In the genomic region with DNA sequence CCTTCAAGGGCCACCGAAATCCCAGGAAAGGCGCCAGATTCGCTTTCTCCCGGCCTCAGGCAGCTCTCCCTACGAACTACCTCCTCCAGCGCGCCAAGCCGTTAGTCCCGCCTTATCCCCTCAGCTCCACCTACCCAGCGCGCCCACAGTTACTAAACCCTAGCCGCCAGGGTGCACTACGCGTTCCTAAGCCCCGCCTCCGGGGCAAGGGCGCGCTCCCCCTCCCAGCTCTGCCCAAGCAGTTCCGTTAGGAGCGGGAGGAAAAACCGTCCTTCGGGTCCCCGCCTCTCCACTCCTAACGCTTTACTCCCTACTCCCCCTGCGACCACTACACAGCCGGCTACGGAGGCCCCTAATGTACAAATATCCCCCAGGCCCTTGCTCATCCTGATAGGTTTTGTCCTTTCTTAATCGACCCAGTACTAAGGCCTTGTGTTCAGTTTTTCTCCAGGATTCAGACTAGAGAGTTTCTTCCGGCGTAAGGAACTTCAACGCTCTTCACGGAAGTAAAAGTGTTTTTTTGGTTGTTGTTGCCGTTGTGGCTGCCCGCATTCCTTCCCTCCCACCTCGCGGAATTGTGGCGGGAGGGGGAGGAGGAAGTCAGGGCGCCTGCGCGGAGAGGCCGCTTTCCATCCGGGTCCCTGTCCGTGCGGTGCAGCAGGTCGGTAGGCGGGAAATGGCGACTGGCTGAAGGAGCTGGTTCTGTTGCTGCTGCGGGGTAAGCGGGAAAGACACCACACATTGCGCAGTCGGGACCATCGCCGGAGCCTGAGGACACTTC, we compare ENCODE assay signal across 1 cellular context.
TF ChIP-seq lines count a peak whose summit lies in the region.

A gene (plus strand): TSS at position 655 of the 781 bp plus-strand sequence. CDS start 31,386 bp downstream, outside the sequence.

TF ChIP-seq in HepG2, 621 proteins besides CTCF, POLR2A, EP300 and RAD21 (continued from another document and continues in another):
- TF ChIP-seq, protein P1, sequence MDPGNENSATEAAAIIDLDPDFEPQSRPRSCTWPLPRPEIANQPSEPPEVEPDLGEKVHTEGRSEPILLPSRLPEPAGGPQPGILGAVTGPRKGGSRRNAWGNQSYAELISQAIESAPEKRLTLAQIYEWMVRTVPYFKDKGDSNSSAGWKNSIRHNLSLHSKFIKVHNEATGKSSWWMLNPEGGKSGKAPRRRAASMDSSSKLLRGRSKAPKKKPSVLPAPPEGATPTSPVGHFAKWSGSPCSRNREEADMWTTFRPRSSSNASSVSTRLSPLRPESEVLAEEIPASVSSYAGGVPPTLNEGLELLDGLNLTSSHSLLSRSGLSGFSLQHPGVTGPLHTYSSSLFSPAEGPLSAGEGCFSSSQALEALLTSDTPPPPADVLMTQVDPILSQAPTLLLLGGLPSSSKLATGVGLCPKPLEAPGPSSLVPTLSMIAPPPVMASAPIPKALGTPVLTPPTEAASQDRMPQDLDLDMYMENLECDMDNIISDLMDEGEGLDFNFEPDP (CRISPR knock-in tag; conservative IDR thresholded peaks at IDR 0.05), result no peak
- TF ChIP-seq, protein P2, sequence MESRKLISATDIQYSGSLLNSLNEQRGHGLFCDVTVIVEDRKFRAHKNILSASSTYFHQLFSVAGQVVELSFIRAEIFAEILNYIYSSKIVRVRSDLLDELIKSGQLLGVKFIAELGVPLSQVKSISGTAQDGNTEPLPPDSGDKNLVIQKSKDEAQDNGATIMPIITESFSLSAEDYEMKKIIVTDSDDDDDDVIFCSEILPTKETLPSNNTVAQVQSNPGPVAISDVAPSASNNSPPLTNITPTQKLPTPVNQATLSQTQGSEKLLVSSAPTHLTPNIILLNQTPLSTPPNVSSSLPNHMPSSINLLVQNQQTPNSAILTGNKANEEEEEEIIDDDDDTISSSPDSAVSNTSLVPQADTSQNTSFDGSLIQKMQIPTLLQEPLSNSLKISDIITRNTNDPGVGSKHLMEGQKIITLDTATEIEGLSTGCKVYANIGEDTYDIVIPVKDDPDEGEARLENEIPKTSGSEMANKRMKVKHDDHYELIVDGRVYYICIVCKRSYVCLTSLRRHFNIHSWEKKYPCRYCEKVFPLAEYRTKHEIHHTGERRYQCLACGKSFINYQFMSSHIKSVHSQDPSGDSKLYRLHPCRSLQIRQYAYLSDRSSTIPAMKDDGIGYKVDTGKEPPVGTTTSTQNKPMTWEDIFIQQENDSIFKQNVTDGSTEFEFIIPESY (CRISPR knock-in tag; IDR thresholded peaks at IDR 0.05), result no peak
- 0 out of 2 replicates have a peak, but pooled peaks have one; percentile 6 for TF ChIP-seq ZMYM3 (CRISPR knock-in tag; IDR thresholded peaks at IDR 0.05)
- TF ChIP-seq SP4 (CRISPR knock-in tag; IDR thresholded peaks at IDR 0.05), result peak; percentile 87
- TF ChIP-seq HOXD1 (CRISPR knock-in tag; IDR thresholded peaks at IDR 0.05), result 0 out of 2 replicates have a peak, but pooled peaks have one; percentile 46
- TF ChIP-seq MTA3 (CRISPR knock-in tag; IDR thresholded peaks at IDR 0.05), result no peak
- TF ChIP-seq JUND (CRISPR knock-in tag; IDR thresholded peaks at IDR 0.05), result no peak
- TF ChIP-seq, protein P3, sequence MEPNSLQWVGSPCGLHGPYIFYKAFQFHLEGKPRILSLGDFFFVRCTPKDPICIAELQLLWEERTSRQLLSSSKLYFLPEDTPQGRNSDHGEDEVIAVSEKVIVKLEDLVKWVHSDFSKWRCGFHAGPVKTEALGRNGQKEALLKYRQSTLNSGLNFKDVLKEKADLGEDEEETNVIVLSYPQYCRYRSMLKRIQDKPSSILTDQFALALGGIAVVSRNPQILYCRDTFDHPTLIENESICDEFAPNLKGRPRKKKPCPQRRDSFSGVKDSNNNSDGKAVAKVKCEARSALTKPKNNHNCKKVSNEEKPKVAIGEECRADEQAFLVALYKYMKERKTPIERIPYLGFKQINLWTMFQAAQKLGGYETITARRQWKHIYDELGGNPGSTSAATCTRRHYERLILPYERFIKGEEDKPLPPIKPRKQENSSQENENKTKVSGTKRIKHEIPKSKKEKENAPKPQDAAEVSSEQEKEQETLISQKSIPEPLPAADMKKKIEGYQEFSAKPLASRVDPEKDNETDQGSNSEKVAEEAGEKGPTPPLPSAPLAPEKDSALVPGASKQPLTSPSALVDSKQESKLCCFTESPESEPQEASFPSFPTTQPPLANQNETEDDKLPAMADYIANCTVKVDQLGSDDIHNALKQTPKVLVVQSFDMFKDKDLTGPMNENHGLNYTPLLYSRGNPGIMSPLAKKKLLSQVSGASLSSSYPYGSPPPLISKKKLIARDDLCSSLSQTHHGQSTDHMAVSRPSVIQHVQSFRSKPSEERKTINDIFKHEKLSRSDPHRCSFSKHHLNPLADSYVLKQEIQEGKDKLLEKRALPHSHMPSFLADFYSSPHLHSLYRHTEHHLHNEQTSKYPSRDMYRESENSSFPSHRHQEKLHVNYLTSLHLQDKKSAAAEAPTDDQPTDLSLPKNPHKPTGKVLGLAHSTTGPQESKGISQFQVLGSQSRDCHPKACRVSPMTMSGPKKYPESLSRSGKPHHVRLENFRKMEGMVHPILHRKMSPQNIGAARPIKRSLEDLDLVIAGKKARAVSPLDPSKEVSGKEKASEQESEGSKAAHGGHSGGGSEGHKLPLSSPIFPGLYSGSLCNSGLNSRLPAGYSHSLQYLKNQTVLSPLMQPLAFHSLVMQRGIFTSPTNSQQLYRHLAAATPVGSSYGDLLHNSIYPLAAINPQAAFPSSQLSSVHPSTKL (CRISPR knock-in tag; IDR thresholded peaks at IDR 0.05), result no peak; the same call in 1 of the 2 replicates
- TF ChIP-seq, protein P4, sequence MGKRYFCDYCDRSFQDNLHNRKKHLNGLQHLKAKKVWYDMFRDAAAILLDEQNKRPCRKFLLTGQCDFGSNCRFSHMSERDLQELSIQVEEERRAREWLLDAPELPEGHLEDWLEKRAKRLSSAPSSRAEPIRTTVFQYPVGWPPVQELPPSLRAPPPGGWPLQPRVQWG (CRISPR knock-in tag; IDR thresholded peaks at IDR 0.05; ENCODE audit: borderline replicate concordance, low read depth), result no peak
- TF ChIP-seq AGO1 (IDR thresholded peaks at IDR 0.05; ENCODE audit: low read depth, low read length, poor library complexity, severe bottlenecking), result peak; percentile 67
- TF ChIP-seq NFKBIZ (CRISPR knock-in tag; IDR thresholded peaks at IDR 0.05), result no peak
- TF ChIP-seq ZNF460 (CRISPR knock-in tag; IDR thresholded peaks at IDR 0.05; ENCODE audit: borderline replicate concordance), result 0 out of 2 replicates have a peak, but pooled peaks have one; percentile 8
- TF ChIP-seq ISX (CRISPR knock-in tag; conservative IDR thresholded peaks at IDR 0.05), result no peak
- TF ChIP-seq JDP2 (CRISPR knock-in tag; IDR thresholded peaks at IDR 0.05; ENCODE audit: borderline replicate concordance), result no peak; the same call in 1 of the 2 replicates
- TF ChIP-seq ZNF558 (CRISPR knock-in tag; IDR thresholded peaks at IDR 0.05; ENCODE audit: borderline replicate concordance), result no peak
- TF ChIP-seq ZNF556 (CRISPR knock-in tag; IDR thresholded peaks at IDR 0.05; ENCODE audit: borderline replicate concordance), result no peak
- no peak for TF ChIP-seq ZNF839 (CRISPR knock-in tag; IDR thresholded peaks at IDR 0.05; ENCODE audit: borderline replicate concordance)
- TF ChIP-seq PCBP2 (optimal IDR thresholded peaks at IDR 0.05; ENCODE audit: low read depth, low read length, poor library complexity, severe bottlenecking), result no peak
- TF ChIP-seq XRCC5 (optimal IDR thresholded peaks at IDR 0.05; ENCODE audit: low read length), result peak; percentile 20
- TF ChIP-seq TOE1 (CRISPR knock-in tag; IDR thresholded peaks at IDR 0.05), result 0 out of 2 replicates have a peak, but pooled peaks have one; percentile 23
- TF ChIP-seq, protein P5, sequence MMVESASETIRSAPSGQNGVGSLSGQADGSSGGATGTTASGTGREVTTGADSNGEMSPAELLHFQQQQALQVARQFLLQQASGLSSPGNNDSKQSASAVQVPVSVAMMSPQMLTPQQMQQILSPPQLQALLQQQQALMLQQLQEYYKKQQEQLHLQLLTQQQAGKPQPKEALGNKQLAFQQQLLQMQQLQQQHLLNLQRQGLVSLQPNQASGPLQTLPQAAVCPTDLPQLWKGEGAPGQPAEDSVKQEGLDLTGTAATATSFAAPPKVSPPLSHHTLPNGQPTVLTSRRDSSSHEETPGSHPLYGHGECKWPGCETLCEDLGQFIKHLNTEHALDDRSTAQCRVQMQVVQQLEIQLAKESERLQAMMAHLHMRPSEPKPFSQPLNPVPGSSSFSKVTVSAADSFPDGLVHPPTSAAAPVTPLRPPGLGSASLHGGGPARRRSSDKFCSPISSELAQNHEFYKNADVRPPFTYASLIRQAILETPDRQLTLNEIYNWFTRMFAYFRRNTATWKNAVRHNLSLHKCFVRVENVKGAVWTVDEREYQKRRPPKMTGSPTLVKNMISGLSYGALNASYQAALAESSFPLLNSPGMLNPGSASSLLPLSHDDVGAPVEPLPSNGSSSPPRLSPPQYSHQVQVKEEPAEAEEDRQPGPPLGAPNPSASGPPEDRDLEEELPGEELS (CRISPR knock-in tag; IDR thresholded peaks at IDR 0.05), result peak; percentile 31
- TF ChIP-seq ZNF547 (CRISPR knock-in tag; IDR thresholded peaks at IDR 0.05), result no peak
- no peak for TF ChIP-seq ZNF44 (CRISPR knock-in tag; IDR thresholded peaks at IDR 0.05)
- peak; percentile 57 for TF ChIP-seq KDM5B (CRISPR knock-in tag; IDR thresholded peaks at IDR 0.05; ENCODE audit: borderline replicate concordance)
- peak; percentile 10; the same call in 1 of the 2 replicates for TF ChIP-seq ZNF543 (CRISPR knock-in tag; IDR thresholded peaks at IDR 0.05)
- peak; percentile 51; the same call in 1 of the 2 replicates for TF ChIP-seq TBX2 (CRISPR knock-in tag; IDR thresholded peaks at IDR 0.05; ENCODE audit: borderline replicate concordance)
- no peak for TF ChIP-seq RARG (CRISPR knock-in tag; IDR thresholded peaks at IDR 0.05; ENCODE audit: low read depth)
- TF ChIP-seq ZNF557 (CRISPR knock-in tag; IDR thresholded peaks at IDR 0.05), result 0 out of 2 replicates have a peak, but pooled peaks have one; percentile 26
- TF ChIP-seq, protein P6, sequence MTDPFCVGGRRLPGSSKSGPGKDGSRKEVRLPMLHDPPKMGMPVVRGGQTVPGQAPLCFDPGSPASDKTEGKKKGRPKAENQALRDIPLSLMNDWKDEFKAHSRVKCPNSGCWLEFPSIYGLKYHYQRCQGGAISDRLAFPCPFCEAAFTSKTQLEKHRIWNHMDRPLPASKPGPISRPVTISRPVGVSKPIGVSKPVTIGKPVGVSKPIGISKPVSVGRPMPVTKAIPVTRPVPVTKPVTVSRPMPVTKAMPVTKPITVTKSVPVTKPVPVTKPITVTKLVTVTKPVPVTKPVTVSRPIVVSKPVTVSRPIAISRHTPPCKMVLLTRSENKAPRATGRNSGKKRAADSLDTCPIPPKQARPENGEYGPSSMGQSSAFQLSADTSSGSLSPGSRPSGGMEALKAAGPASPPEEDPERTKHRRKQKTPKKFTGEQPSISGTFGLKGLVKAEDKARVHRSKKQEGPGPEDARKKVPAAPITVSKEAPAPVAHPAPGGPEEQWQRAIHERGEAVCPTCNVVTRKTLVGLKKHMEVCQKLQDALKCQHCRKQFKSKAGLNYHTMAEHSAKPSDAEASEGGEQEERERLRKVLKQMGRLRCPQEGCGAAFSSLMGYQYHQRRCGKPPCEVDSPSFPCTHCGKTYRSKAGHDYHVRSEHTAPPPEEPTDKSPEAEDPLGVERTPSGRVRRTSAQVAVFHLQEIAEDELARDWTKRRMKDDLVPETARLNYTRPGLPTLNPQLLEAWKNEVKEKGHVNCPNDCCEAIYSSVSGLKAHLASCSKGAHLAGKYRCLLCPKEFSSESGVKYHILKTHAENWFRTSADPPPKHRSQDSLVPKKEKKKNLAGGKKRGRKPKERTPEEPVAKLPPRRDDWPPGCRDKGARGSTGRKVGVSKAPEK (CRISPR knock-in tag; IDR thresholded peaks at IDR 0.05; ENCODE audit: borderline replicate concordance), result no peak
- TF ChIP-seq, protein P7, sequence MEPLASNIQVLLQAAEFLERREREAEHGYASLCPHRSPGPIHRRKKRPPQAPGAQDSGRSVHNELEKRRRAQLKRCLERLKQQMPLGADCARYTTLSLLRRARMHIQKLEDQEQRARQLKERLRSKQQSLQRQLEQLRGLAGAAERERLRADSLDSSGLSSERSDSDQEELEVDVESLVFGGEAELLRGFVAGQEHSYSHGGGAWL (CRISPR knock-in tag; IDR thresholded peaks at IDR 0.05), result no peak
- TF ChIP-seq ZSCAN29 (CRISPR knock-in tag; conservative IDR thresholded peaks at IDR 0.05), result 0 out of 2 replicates have a peak, but pooled peaks have one; percentile 41
- peak; percentile 59 for TF ChIP-seq MED1 (CRISPR knock-in tag; IDR thresholded peaks at IDR 0.05)
- TF ChIP-seq PAX8 (CRISPR knock-in tag; IDR thresholded peaks at IDR 0.05; ENCODE audit: borderline replicate concordance), result no peak
- no peak for TF ChIP-seq ZNF782 (CRISPR knock-in tag; IDR thresholded peaks at IDR 0.05; ENCODE audit: borderline replicate concordance)
- TF ChIP-seq, protein P8, sequence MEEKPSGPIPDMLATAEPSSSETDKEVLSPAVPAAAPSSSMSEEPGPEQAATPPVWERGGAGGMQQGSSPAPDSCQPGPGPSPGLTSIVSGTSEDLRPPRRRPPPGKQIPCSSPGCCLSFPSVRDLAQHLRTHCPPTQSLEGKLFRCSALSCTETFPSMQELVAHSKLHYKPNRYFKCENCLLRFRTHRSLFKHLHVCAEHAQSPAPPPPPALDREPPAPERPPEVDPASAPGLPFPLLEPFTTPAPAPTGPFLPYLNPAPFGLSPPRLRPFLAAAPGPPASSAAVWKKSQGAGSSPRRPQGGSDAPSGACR (CRISPR knock-in tag; IDR thresholded peaks at IDR 0.05), result peak; percentile 38; the same call in 1 of the 2 replicates
- no peak for TF ChIP-seq ZNF496 (CRISPR knock-in tag; IDR thresholded peaks at IDR 0.05; ENCODE audit: insufficient replicate concordance)
- no peak for TF ChIP-seq ATRX (CRISPR knock-in tag; IDR thresholded peaks at IDR 0.05; ENCODE audit: borderline replicate concordance)
- no peak for TF ChIP-seq KLF13 (CRISPR knock-in tag; IDR thresholded peaks at IDR 0.05)
- 0 out of 2 replicates have a peak, but pooled peaks have one; percentile 60 for TF ChIP-seq ZNF564 (CRISPR knock-in tag; IDR thresholded peaks at IDR 0.05)
- TF ChIP-seq, protein P9, sequence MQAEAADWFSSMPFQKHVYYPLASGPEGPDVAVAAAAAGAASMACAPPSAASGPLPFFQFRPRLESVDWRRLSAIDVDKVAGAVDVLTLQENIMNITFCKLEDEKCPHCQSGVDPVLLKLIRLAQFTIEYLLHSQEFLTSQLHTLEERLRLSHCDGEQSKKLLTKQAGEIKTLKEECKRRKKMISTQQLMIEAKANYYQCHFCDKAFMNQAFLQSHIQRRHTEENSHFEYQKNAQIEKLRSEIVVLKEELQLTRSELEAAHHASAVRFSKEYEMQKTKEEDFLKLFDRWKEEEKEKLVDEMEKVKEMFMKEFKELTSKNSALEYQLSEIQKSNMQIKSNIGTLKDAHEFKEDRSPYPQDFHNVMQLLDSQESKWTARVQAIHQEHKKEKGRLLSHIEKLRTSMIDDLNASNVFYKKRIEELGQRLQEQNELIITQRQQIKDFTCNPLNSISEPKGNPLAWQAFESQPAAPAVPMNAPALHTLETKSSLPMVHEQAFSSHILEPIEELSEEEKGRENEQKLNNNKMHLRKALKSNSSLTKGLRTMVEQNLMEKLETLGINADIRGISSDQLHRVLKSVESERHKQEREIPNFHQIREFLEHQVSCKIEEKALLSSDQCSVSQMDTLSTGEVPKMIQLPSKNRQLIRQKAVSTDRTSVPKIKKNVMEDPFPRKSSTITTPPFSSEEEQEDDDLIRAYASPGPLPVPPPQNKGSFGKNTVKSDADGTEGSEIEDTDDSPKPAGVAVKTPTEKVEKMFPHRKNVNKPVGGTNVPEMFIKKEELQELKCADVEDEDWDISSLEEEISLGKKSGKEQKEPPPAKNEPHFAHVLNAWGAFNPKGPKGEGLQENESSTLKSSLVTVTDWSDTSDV (CRISPR knock-in tag; IDR thresholded peaks at IDR 0.05), result no peak
- TF ChIP-seq ZNF792 (CRISPR knock-in tag; IDR thresholded peaks at IDR 0.05), result no peak; the same call in 1 of the 2 replicates
- peak; percentile 82 for TF ChIP-seq SALL2 (CRISPR knock-in tag; IDR thresholded peaks at IDR 0.05)
- no peak for TF ChIP-seq ZNF432 (CRISPR knock-in tag; IDR thresholded peaks at IDR 0.05; ENCODE audit: borderline replicate concordance)
